Comparison of ENCODE assay signal across 21 cellular contexts in genomic region chr22:19812910-19813309, GRCh38. TPM values are rescaled to one million over a fixed set of nuclear protein-coding genes. Genes with fewer than 3 reads are reported as not detected.
DNase-seq lines count a peak whose midpoint lies in the region; ATAC-seq and TF ChIP-seq lines count a peak whose summit lies in the region.
"Had no signal": no experiment of that assay in that cellular context is flagged by ENCODE, and none has a peak within 500 bp of the region (broad histone marks: within the 10 kb centered on the region; RNA-seq: fewer than 3 reads in every experiment).

No MANE protein-coding gene starts in this region.

- intact Hi-C loops in adrenal gland (cut with DNase I): no loop called here

- H3K4me1 ChIP-seq in adrenal gland (replicated peaks in 1 of 2): no peaks in the 10 kb centered on the region

- ATAC-seq in HG02588 (IDR thresholded peaks at IDR 0.05; ENCODE audit: unreplicated experiment): no peak
- ATAC-seq: GM12878 had no signal

- WGBS in adrenal gland, 4 donors: 93 to 95% (median 94%) methylated on average over 11 of the region's 11 CpGs

- H3K27ac ChIP-seq in adrenal gland: no peak overlapping the region
- H3K27ac ChIP-seq: KMS-11 had no signal

- TF ChIP-seq POLR2A in adrenal gland (IDR thresholded peaks at IDR 0.05): no peak

- H3K27me3 ChIP-seq in adrenal gland: no peaks in the 10 kb centered on the region

- no peaks in the 10 kb centered on the region for H3K9me3 ChIP-seq in adrenal gland (replicated peaks in 1 of 3)

- DNase-seq in activated CD8-positive, alpha-beta memory T cell treated with anti-CD3 and anti-CD28 coated beads for 24 hours: peak; percentile 17
- no peak for DNase-seq in activated CD8-positive, alpha-beta memory T cell treated with anti-CD3 and anti-CD28 coated beads, Interleukin-2, amount 50 U/mL, for 48 hours
- DNase-seq in adrenal gland: peak in 4 of 7 donors; percentile 7 to 31 (median 8)
- DNase-seq in mesenteric fat pad (ENCODE audit: low spot score): peak; percentile 57
- peak; percentile 12 for DNase-seq in stimulated activated CD8-positive, alpha-beta memory T cell treated with anti-CD3 and anti-CD28 coated beads, Interleukin-4, amount 100 ng/mL, for 48 hours
- DNase-seq in stimulated activated naive CD4-positive, alpha-beta T cell treated with Interleukin-2 at 50 U/mL for 16 hours (lab: John Stamatoyannopoulos, UW): no peak
- DNase-seq in 8988T: no peak
- DNase-seq: CD4-positive, alpha-beta memory T cell; DMS153; MV-4-11; NCI-H1694 treated with DMSO at 0.1 percent for 48 hours; NCI-H510A; NCI-H774; OCI-M1; SIG-M5 had no signal

- no peak overlapping the region for H3K4me3 ChIP-seq in adrenal gland
- H3K4me3 ChIP-seq: GM12878 had no signal

- no peaks in the 10 kb centered on the region for H3K36me3 ChIP-seq in adrenal gland (replicated peaks in 1 of 2)

- no peak for TF ChIP-seq CTCF in adrenal gland (IDR thresholded peaks at IDR 0.05)

RNA-seq across cellular contexts. Expression of gene GNB1L, which starts 41.8 kb away (rescaled TPM):
- total RNA-seq in adrenal gland: 1 to 10 TPM in 7 of 8 donors, under 1 TPM in 1; 0.26 to 6.6 (median 3.7) TPM
- 1 to 10 TPM in 2 of 3 donors, not detected in 1; 4.3 to 6.2 TPM for polyA plus RNA-seq in adrenal gland
- 4.2 TPM for total RNA-seq in mesenteric fat pad

RNA-seq across cellular contexts. Expression of gene RTL10, which starts 41.8 kb away (rescaled TPM):
- total RNA-seq in adrenal gland (10 to 100 TPM in 6 of 8 donors, 1 to 10 TPM in 2; 5.5 to 17.3 (median 11.7) TPM), mesenteric fat pad (8.4 TPM)
- polyA plus RNA-seq in adrenal gland: 10 to 100 TPM in 1 of 3 donors, 1 to 10 TPM in 2; 5.8 to 14.1 (median 7.9) TPM

RNA-seq across cellular contexts. Expression of gene TBX1, which starts 52.3 kb away (rescaled TPM):
- total RNA-seq in adrenal gland: 10 to 100 TPM in 1 of 8 donors, 1 to 10 TPM in 3, under 1 TPM in 2, not detected in 2; 0.72 to 10.1 (median 1.5) TPM
- 1 to 10 TPM in 1 of 3 donors, under 1 TPM in 1, not detected in 1; 0.80 to 2.0 TPM for polyA plus RNA-seq in adrenal gland
- 3.0 TPM for total RNA-seq in mesenteric fat pad
- total RNA-seq: CD4-positive, alpha-beta memory T cell; GM12878; H4; RPMI7951 had no signal
- polyA plus RNA-seq: BJ; CD4-positive, alpha-beta memory T cell; GM12878 had no signal

Comparison
In these comparisons a context has a peak if more than half of its experiments do, and no peak if none do; other contexts are left out.
1. DNase-seq: peak in activated CD8-positive, alpha-beta memory T cell treated with anti-CD3 and anti-CD28 coated beads for 24 hours (single experiment), adrenal gland (4 of 7), mesenteric fat pad (single experiment) and stimulated activated CD8-positive, alpha-beta memory T cell treated with anti-CD3 and anti-CD28 coated beads, Interleukin-4, amount 100 ng/mL, for 48 hours (single experiment); none in activated CD8-positive, alpha-beta memory T cell treated with anti-CD3 and anti-CD28 coated beads, Interleukin-2, amount 50 U/mL, for 48 hours (single experiment), stimulated activated naive CD4-positive, alpha-beta T cell treated with Interleukin-2 at 50 U/mL for 16 hours (single experiment) and 8988T (single experiment).